11 cellular contexts compared by ENCODE assay signal in the genomic region with DNA sequence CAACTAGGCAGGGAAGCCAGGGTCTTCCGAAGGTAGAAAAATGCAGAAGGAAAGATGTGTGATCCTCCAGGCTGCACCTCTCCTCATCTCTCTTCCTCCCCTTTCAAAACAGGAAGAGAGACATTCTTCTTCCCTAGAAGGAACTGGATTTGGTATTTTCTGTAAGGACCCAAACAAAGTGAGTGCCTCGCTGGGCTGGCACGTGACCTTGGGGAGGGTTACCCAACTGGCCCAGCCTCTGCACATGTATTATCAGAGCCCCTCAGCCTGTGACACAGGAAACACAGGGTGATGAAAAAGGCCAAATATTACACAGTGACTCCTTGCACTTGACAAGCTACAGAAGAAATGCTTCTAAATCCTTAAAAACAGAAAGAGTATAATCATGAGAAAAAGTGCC.
DNase-seq lines count a peak whose midpoint lies in the region; ATAC-seq and TF ChIP-seq lines count a peak whose summit lies in the region.
"Had no signal": no experiment of that assay in that cellular context is flagged by ENCODE, and none has a peak within 500 bp of the region (broad histone marks: within the 10 kb centered on the region; RNA-seq: fewer than 3 reads in every experiment).

No MANE protein-coding gene starts in this region.

- H3K36me3 ChIP-seq in BLaER1 treated with 17β-estradiol and CSF1 and Interleukin-3, amounts not matched to agents 10 nM and 100 nM, result peaks cover 0 to 65% (median 58%) of the 10 kb centered on the region in 11 experiments; a peak in 20 of 22 replicates
- H3K36me3 ChIP-seq: tibial artery had no signal

- TF ChIP-seq CTCF in HL-60 (IDR thresholded peaks at IDR 0.05; ENCODE audit: insufficient read depth, low read length) (no peak), foreskin fibroblast (IDR thresholded peaks at IDR 0.05; ENCODE audit: low read depth, low read length) (no peak)

- H3K9ac ChIP-seq in BLaER1 treated with 17β-estradiol and CSF1 and Interleukin-3, amounts not matched to agents 10 nM and 100 nM, result peak overlapping the region in 9 of 11 experiments; percentile 25 to 95 (median 93); a peak in 14 of 22 replicates

- no peaks in the 10 kb centered on the region for H3K27me3 ChIP-seq in BLaER1 treated with 17β-estradiol and CSF1 and Interleukin-3, amounts not matched to agents 10 nM and 100 nM
- no peaks in the 10 kb centered on the region for H3K27me3 ChIP-seq in HL-60 (ENCODE audit: insufficient read depth, poor library complexity, severe bottlenecking)
- H3K27me3 ChIP-seq: tibial artery had no signal

- H3K27ac ChIP-seq in BLaER1 treated with 17β-estradiol and CSF1 and Interleukin-3, amounts not matched to agents 10 nM and 100 nM, result peak overlapping the region in 3 of 11 experiments; percentile 5 to 13 (median 10); a peak in 2 of 22 replicates
- H3K27ac ChIP-seq in HL-60 (replicated peaks), result peak overlapping the region; percentile 94
- H3K27ac ChIP-seq: tibial artery had no signal

- no peak for ATAC-seq in HG02852 (IDR thresholded peaks at IDR 0.05; ENCODE audit: unreplicated experiment)

- peaks cover 0 to 13% (median 0%) of the 10 kb centered on the region in 11 experiments; a peak in 7 of 22 replicates for H3K9me3 ChIP-seq in BLaER1 treated with 17β-estradiol and CSF1 and Interleukin-3, amounts not matched to agents 10 nM and 100 nM (replicated peaks in 1 of 11)
- H3K9me3 ChIP-seq: tibial artery had no signal

- DNase-seq in HL-60 (ENCODE audit: low read depth in 1 of 2, low spot score in 1 of 2), result peak; percentile 53 to 90
- DNase-seq in UCSD-AML1 (lab: John Stamatoyannopoulos, UW; ENCODE audit: unreplicated experiment), result peak; percentile 38
- no peak for DNase-seq in foreskin fibroblast
- DNase-seq in pons (ENCODE audit: low spot score), result no peak
- no peak for DNase-seq in NOMO-1 treated with dmso at 0.1 percent for 144 hours (lab: John Stamatoyannopoulos, UW; ENCODE audit: unreplicated experiment)
- no peak for DNase-seq in Kasumi-1 (lab: John Stamatoyannopoulos, UW)
- DNase-seq: midbrain, NCI-H1930, tibial artery had no signal

- H3K4me2 ChIP-seq in BLaER1 treated with 17β-estradiol and CSF1 and Interleukin-3, amounts not matched to agents 10 nM and 100 nM, result peak overlapping the region; percentile 80 to 99 (median 92)

- peaks cover 0 to 64% (median 50%) of the 10 kb centered on the region in 11 experiments; a peak in 16 of 22 replicates for H4K20me1 ChIP-seq in BLaER1 treated with 17β-estradiol and CSF1 and Interleukin-3, amounts not matched to agents 10 nM and 100 nM

- H3K4me1 ChIP-seq in BLaER1 treated with 17β-estradiol and CSF1 and Interleukin-3, amounts not matched to agents 10 nM and 100 nM, result peaks cover 23 to 63% (median 26%) of the 10 kb centered on the region in 10 experiments

- H3K4me3 ChIP-seq in BLaER1 treated with 17β-estradiol and CSF1 and Interleukin-3, amounts not matched to agents 10 nM and 100 nM, result peak overlapping the region in 8 of 10 experiments; percentile 82 to 96 (median 88); a peak in 13 of 20 replicates
- H3K4me3 ChIP-seq in HL-60 (replicated peaks; ENCODE audit: insufficient read depth, low read length) (peak overlapping the region; percentile 96), foreskin fibroblast (ENCODE audit: low read depth in 1 of 2, low read length in 2 of 2) (peak overlapping the region; percentile 70 to 88)
- H3K4me3 ChIP-seq: tibial artery had no signal

Comparison
In these comparisons a context has a peak if more than half of its experiments do, and no peak if none do; other contexts are left out.
1. DNase-seq: peak in HL-60 (2 of 2) and UCSD-AML1 (single experiment); none in foreskin fibroblast (0 of 2), pons (single experiment), NOMO-1 treated with dmso at 0.1 percent for 144 hours (single experiment) and Kasumi-1 (0 of 2).
2. Peak in every context shown above with its lines, with median percentiles within 50 percentile points of each other: H3K4me3 ChIP-seq.